Comparison of ENCODE assay signal across 1 cellular context in the genomic region with DNA sequence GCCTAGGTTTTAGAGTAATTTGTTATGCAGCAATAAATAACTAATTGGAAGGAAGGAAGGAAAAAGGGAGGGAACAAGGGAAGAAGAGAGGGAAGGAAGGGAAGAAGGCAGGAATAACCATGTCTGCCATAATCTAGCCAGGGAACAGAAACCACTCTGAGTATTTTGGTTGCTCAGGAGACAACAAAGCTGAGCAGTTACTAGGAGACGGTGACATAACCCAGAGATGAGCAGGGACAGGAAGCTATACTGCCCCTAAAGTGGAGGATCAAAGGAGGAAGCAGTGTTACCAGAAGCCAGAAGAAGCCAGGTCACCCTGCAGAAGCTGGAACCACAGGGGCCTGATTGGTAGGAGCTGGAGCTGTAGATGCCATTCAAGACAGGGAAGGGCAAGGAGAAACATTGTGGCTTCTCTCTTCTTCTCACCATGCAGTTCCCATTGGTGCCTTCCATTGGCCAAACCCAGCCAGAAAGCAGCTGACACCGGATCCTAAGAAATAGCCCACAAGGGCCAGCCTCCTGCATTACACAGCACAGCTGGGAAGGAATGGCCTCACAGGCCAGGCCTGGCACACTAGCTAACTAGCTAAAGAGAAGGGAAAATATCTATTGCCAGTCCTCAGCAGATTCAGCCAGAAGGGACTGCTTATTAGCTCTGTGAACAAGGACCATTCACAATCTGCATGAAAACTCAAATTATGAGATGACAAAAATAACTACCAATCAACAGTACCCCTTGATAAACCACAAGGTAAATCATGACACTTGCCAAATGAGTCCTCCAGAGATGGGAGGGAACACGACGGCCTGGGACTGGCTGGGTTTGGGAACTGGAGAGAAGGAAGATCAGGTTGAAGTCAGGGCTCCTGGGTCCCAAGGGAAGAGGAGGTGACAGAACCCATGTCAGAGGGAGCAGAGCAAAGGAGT.
TF ChIP-seq lines count a peak whose summit lies in the region.

No MANE protein-coding gene starts in this region.

TF ChIP-seq in SK-N-SH, 30 proteins besides CTCF, POLR2A, EP300 and RAD21 (continued from another document):
- TF ChIP-seq, protein P1, sequence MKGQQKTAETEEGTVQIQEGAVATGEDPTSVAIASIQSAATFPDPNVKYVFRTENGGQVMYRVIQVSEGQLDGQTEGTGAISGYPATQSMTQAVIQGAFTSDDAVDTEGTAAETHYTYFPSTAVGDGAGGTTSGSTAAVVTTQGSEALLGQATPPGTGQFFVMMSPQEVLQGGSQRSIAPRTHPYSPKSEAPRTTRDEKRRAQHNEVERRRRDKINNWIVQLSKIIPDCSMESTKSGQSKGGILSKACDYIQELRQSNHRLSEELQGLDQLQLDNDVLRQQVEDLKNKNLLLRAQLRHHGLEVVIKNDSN (IDR thresholded peaks at IDR 0.05; ENCODE audit: borderline replicate concordance, low read depth), result no peak
- TF ChIP-seq POLR2AphosphoS5 (IDR thresholded peaks at IDR 0.05; ENCODE audit: low read depth, low read length) (no peak), FOXM1 (IDR thresholded peaks at IDR 0.05; ENCODE audit: low read depth) (no peak), RFX5 (IDR thresholded peaks at IDR 0.05; ENCODE audit: low read length) (no peak), RCOR1 (IDR thresholded peaks at IDR 0.05; ENCODE audit: low read length) (no peak), TCF12 (IDR thresholded peaks at IDR 0.05) (no peak), FOSL2 (IDR thresholded peaks at IDR 0.05; ENCODE audit: borderline replicate concordance, low read depth) (no peak), MXI1 (IDR thresholded peaks at IDR 0.05; ENCODE audit: low read depth, low read length) (no peak), JUND (IDR thresholded peaks at IDR 0.05) (no peak), TAF1 (IDR thresholded peaks at IDR 0.05; ENCODE audit: borderline replicate concordance, low read depth, low read length) (no peak), RXRA (IDR thresholded peaks at IDR 0.05; ENCODE audit: borderline replicate concordance, low read depth) (no peak), EZH2phosphoT487 (IDR thresholded peaks at IDR 0.05; ENCODE audit: borderline replicate concordance, low read depth) (no peak), FOXJ3 (CRISPR knock-in tag; IDR thresholded peaks at IDR 0.05) (no peak)
